In genomic region chr10:101062231-101063161, GRCh38 we compare ENCODE assay signal across 8 cellular contexts. TPM values are rescaled to one million over a fixed set of nuclear protein-coding genes. Genes with fewer than 3 reads are reported as not detected.
DNase-seq lines count a peak whose midpoint lies in the region; ATAC-seq and TF ChIP-seq lines count a peak whose summit lies in the region.

No MANE protein-coding gene starts in this region.

- WGBS in psoas muscle, 3 donors: 6 to 9% (median 9%) methylated on average over 60 to 72 of the region's 72 CpGs

- no peak overlapping the region for H3K27ac ChIP-seq in CD4-positive, alpha-beta memory T cell (ENCODE audit: low read depth, low read length)
- H3K27ac ChIP-seq in psoas muscle: peak overlapping the region; percentile 99

- CTCF ChIA-PET in CD4-positive, alpha-beta memory T cell (lab: Charles Lee; ENCODE audit: partially characterized antibody): interaction anchor here (1.1 to 18.0 kb wide), 6 partner anchors 14 to 65 kb away, joined by 3 to 645 read pairs (median 8); partner anchors contain the start of genes KAZALD1 and SFXN3

- peaks cover 0 to 2% of the 10 kb centered on the region in 2 donors for H3K36me3 Mint-ChIP-seq in CD4-positive, alpha-beta memory T cell

- POLR2A ChIA-PET in CD4-positive, alpha-beta memory T cell (lab: Charles Lee; ENCODE audit: partially characterized antibody): interaction anchor here (0.9 to 4.7 kb wide), 6 partner anchors 11 to 65 kb away, joined by 3 to 33 read pairs (median 12); partner anchors contain the start of genes PDZD7 and SFXN3

- no peaks in the 10 kb centered on the region for H3K9me3 ChIP-seq in CD4-positive, alpha-beta memory T cell (ENCODE audit: control insufficient read depth in 1 of 2, low read length in 2 of 2)
- no peaks in the 10 kb centered on the region; the same call in 1 of the 2 replicates for H3K9me3 ChIP-seq in NT2/D1 (ENCODE audit: insufficient read depth, low read length)
- no peaks in the 10 kb centered on the region for H3K9me3 ChIP-seq in psoas muscle

- H3K36me3 ChIP-seq in CD4-positive, alpha-beta memory T cell (ENCODE audit: insufficient read depth, low read length): no peaks in the 10 kb centered on the region
- H3K36me3 ChIP-seq in NT2/D1 (ENCODE audit: insufficient read depth, insufficient read length, low read length): peaks cover 2% of the 10 kb centered on the region
- no peaks in the 10 kb centered on the region for H3K36me3 ChIP-seq in psoas muscle (ENCODE audit: insufficient read depth in 1 of 2, low read depth in 1 of 2)

- H3K4me3 ChIP-seq in CD4-positive, alpha-beta memory T cell (ENCODE audit: low read length in 2 of 2): peak overlapping the region; percentile 11 to 26
- H3K4me3 ChIP-seq in NT2/D1 (ENCODE audit: insufficient read length, low read depth) (peak overlapping the region; percentile 78), psoas muscle (peak overlapping the region; percentile 97)

- peaks cover 21 to 33% of the 10 kb centered on the region in 2 donors for H3K27me3 Mint-ChIP-seq in CD4-positive, alpha-beta memory T cell

- H3K4me1 Mint-ChIP-seq in CD4-positive, alpha-beta memory T cell: peaks cover 14 to 50% (median 29%) of the 10 kb centered on the region in 4 donors

- peaks cover 44% of the 10 kb centered on the region for H3K4me1 ChIP-seq in CD4-positive, alpha-beta memory T cell (ENCODE audit: insufficient read depth, low read length)
- peaks cover 14% of the 10 kb centered on the region for H3K4me1 ChIP-seq in NT2/D1 (ENCODE audit: insufficient read depth, insufficient read length)
- H3K4me1 ChIP-seq in psoas muscle: peaks cover 39% of the 10 kb centered on the region

- DNase-seq in CD4-positive, alpha-beta memory T cell: peak; percentile 44 to 54 (median 47)
- DNase-seq in HCEC 1CT (peak; percentile 48), NT2/D1 (ENCODE audit: low read depth, low spot score) (no peak), Right ventricle myocardium superior (peak; percentile 72), psoas muscle (peak; percentile 56 to 79)
- DNase-seq in activated effector memory CD4-positive, alpha-beta T cell treated with Interleukin-2 at 50 U/mL for 16 hours: peak; percentile 37

- intact Hi-C loops in CD4-positive, alpha-beta memory T cell (cut with micrococcal nuclease): loop anchor here (10.0 kb wide), 1 partner anchor 292 kb away; the partner anchor contains the start of gene BTRC
- intact Hi-C loops in Right ventricle myocardium superior (cut with DNase I) (no loop called here), psoas muscle (cut with DNase I) (no loop called here)

- H3K27ac Mint-ChIP-seq in CD4-positive, alpha-beta memory T cell: peak overlapping the region in 4 of 7 donors; percentile 27 to 74 (median 46)

- TF ChIP-seq CTCF in psoas muscle (IDR thresholded peaks at IDR 0.05): peak; percentile 55

- ATAC-seq in Right ventricle myocardium superior (ENCODE audit: poor library complexity) (peak; percentile 16), psoas muscle (peak; percentile 29 to 35 (median 32)), HG03439 (IDR thresholded peaks at IDR 0.05; ENCODE audit: unreplicated experiment) (no peak), HG02852 (IDR thresholded peaks at IDR 0.05; ENCODE audit: unreplicated experiment) (no peak)

- H3K27me3 ChIP-seq in CD4-positive, alpha-beta memory T cell (ENCODE audit: insufficient read depth, low read length): peaks cover 43% of the 10 kb centered on the region
- H3K27me3 ChIP-seq in NT2/D1 (ENCODE audit: insufficient read depth, insufficient read length) (peaks cover 53% of the 10 kb centered on the region), psoas muscle (ENCODE audit: insufficient read depth in 3 of 3, low read length in 2 of 3) (peaks cover 0 to 43% (median 0%) of the 10 kb centered on the region in 3 donors)

- H3K4me3 Mint-ChIP-seq in CD4-positive, alpha-beta memory T cell: peak overlapping the region in 7 of 8 donors; percentile 60 to 74 (median 70)

- H3K9me3 Mint-ChIP-seq in CD4-positive, alpha-beta memory T cell: no peaks in the 10 kb centered on the region

- peak overlapping the region; percentile 89 for H3K9ac ChIP-seq in NT2/D1 (ENCODE audit: insufficient read length, low read depth)

RNA-seq across cellular contexts. Expression of gene KAZALD1, which starts 0.7 kb away (rescaled TPM):
- not detected for total RNA-seq in CD4-positive, alpha-beta memory T cell
- polyA plus RNA-seq in CD4-positive, alpha-beta memory T cell: not detected
- total RNA-seq in Right ventricle myocardium superior: 5.0 TPM
- 10 to 100 TPM in 1 of 4 donors, 1 to 10 TPM in 3; 1.5 to 10.7 (median 5.2) TPM for total RNA-seq in psoas muscle
- 1 to 10 TPM; 1.9 to 3.1 (median 3.0) TPM for polyA plus RNA-seq in psoas muscle

RNA-seq across cellular contexts. Expression of gene SFXN3, which starts 31.5 kb away (rescaled TPM):
- total RNA-seq in CD4-positive, alpha-beta memory T cell: 100 to 1,000 TPM; 118 to 123 TPM
- polyA plus RNA-seq in CD4-positive, alpha-beta memory T cell: 10 to 100 TPM; 10.8 to 21.0 TPM
- total RNA-seq in Right ventricle myocardium superior (11.4 TPM), psoas muscle (1 to 10 TPM; 4.4 to 7.0 (median 4.9) TPM)
- 1 to 10 TPM; 3.2 to 6.1 (median 4.9) TPM for polyA plus RNA-seq in psoas muscle

RNA-seq across cellular contexts. Expression of gene PDZD7, which starts 31.6 kb away (rescaled TPM):
- 1 to 10 TPM; 1.1 to 1.8 TPM for total RNA-seq in CD4-positive, alpha-beta memory T cell
- under 1 TPM; 0.20 to 0.29 TPM for polyA plus RNA-seq in CD4-positive, alpha-beta memory T cell
- total RNA-seq in Right ventricle myocardium superior (0.38 TPM), psoas muscle (under 1 TPM in 2 of 4 donors, not detected in 2; 0.08 to 0.54 TPM)
- under 1 TPM; 0.04 to 0.30 (median 0.06) TPM for polyA plus RNA-seq in psoas muscle

Comparison
In these comparisons a context has a peak if more than half of its experiments do, and no peak if none do; other contexts are left out.
1. H3K4me3 ChIP-seq: peak in every context shown above with its lines; median percentile 97 in psoas muscle; 78 in NT2/D1; 18 in CD4-positive, alpha-beta memory T cell.
2. ATAC-seq: peak in Right ventricle myocardium superior (single experiment) and psoas muscle (4 of 4); none in HG03439 (single experiment) and HG02852 (single experiment).